ENCODE assay signal across 2 cellular contexts in the genomic region with DNA sequence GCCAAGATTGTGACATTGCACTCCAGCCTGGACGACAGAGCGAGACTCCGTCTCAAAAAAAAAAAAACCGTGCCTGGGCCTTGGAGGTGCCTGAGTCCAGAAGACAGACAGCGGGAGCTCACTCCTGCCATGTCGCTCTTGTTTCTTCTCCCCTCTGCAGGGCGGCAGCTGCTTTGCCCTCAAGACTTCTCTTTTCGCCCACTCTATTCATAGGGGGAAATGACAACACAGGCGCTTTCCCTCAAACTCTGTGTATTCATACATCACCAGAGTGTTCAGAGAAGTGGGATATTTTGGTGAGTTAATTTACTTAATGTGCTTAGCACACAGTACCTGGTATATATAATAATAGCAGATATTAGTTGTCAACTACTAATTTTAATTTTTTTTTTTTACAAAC.
TF ChIP-seq lines count a peak whose summit lies in the region.

No MANE protein-coding gene starts in this region.

TF ChIP-seq in liver, 16 proteins besides CTCF, POLR2A, EP300 and RAD21:
- TF ChIP-seq ATF3 (IDR thresholded peaks at IDR 0.05) (no peak), RXRA (IDR thresholded peaks at IDR 0.05) (no peak), SP1 (IDR thresholded peaks at IDR 0.05) (no peak), TAF1 (conservative IDR thresholded peaks at IDR 0.05) (no peak), EGR1 (IDR thresholded peaks at IDR 0.05; ENCODE audit: low read depth in 2 of 2) (no peak), HNF4A (conservative IDR thresholded peaks at IDR 0.05) (no peak)

TF ChIP-seq in HepG2, 621 proteins besides CTCF, POLR2A, EP300 and RAD21:
- TF ChIP-seq, protein P1, sequence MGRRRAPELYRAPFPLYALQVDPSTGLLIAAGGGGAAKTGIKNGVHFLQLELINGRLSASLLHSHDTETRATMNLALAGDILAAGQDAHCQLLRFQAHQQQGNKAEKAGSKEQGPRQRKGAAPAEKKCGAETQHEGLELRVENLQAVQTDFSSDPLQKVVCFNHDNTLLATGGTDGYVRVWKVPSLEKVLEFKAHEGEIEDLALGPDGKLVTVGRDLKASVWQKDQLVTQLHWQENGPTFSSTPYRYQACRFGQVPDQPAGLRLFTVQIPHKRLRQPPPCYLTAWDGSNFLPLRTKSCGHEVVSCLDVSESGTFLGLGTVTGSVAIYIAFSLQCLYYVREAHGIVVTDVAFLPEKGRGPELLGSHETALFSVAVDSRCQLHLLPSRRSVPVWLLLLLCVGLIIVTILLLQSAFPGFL (CRISPR knock-in tag; IDR thresholded peaks at IDR 0.05) = no peak
- no peak for TF ChIP-seq ATRX (CRISPR knock-in tag; IDR thresholded peaks at IDR 0.05; ENCODE audit: borderline replicate concordance)
- TF ChIP-seq MEIS1 (CRISPR knock-in tag; IDR thresholded peaks at IDR 0.05; ENCODE audit: borderline replicate concordance) = no peak
- no peak for TF ChIP-seq RAD51 (IDR thresholded peaks at IDR 0.05; ENCODE audit: borderline replicate concordance)
- TF ChIP-seq, protein P2, sequence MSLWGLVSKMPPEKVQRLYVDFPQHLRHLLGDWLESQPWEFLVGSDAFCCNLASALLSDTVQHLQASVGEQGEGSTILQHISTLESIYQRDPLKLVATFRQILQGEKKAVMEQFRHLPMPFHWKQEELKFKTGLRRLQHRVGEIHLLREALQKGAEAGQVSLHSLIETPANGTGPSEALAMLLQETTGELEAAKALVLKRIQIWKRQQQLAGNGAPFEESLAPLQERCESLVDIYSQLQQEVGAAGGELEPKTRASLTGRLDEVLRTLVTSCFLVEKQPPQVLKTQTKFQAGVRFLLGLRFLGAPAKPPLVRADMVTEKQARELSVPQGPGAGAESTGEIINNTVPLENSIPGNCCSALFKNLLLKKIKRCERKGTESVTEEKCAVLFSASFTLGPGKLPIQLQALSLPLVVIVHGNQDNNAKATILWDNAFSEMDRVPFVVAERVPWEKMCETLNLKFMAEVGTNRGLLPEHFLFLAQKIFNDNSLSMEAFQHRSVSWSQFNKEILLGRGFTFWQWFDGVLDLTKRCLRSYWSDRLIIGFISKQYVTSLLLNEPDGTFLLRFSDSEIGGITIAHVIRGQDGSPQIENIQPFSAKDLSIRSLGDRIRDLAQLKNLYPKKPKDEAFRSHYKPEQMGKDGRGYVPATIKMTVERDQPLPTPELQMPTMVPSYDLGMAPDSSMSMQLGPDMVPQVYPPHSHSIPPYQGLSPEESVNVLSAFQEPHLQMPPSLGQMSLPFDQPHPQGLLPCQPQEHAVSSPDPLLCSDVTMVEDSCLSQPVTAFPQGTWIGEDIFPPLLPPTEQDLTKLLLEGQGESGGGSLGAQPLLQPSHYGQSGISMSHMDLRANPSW (CRISPR knock-in tag; IDR thresholded peaks at IDR 0.05; ENCODE audit: borderline replicate concordance) = no peak
- no peak for TF ChIP-seq BCLAF1 (IDR thresholded peaks at IDR 0.05)
- no peak for TF ChIP-seq ZNF720 (CRISPR knock-in tag; IDR thresholded peaks at IDR 0.05)
- TF ChIP-seq ZFP36 (IDR thresholded peaks at IDR 0.05; ENCODE audit: borderline replicate concordance, low read depth, low read length, partially characterized antibody) = no peak
- TF ChIP-seq MED13 (CRISPR knock-in tag; IDR thresholded peaks at IDR 0.05) = no peak
- TF ChIP-seq ZGPAT (CRISPR knock-in tag; IDR thresholded peaks at IDR 0.05) = no peak
- no peak for TF ChIP-seq ZNF816 (CRISPR knock-in tag; IDR thresholded peaks at IDR 0.05; ENCODE audit: borderline replicate concordance)
- no peak for TF ChIP-seq JUND (CRISPR knock-in tag; IDR thresholded peaks at IDR 0.05)
- no peak for TF ChIP-seq ZNF766 (CRISPR knock-in tag; IDR thresholded peaks at IDR 0.05; ENCODE audit: borderline replicate concordance)
- no peak for TF ChIP-seq ZBTB46 (CRISPR knock-in tag; IDR thresholded peaks at IDR 0.05; ENCODE audit: borderline replicate concordance)
- no peak for TF ChIP-seq HNRNPH1 (optimal IDR thresholded peaks at IDR 0.05; ENCODE audit: low read depth, low read length)
- TF ChIP-seq HINFP (CRISPR knock-in tag; IDR thresholded peaks at IDR 0.05; ENCODE audit: low read depth) = no peak
- no peak for TF ChIP-seq HMGA1 (CRISPR knock-in tag; conservative IDR thresholded peaks at IDR 0.05)
- TF ChIP-seq UBTF (CRISPR knock-in tag; IDR thresholded peaks at IDR 0.05) = no peak
